In the genomic region with DNA sequence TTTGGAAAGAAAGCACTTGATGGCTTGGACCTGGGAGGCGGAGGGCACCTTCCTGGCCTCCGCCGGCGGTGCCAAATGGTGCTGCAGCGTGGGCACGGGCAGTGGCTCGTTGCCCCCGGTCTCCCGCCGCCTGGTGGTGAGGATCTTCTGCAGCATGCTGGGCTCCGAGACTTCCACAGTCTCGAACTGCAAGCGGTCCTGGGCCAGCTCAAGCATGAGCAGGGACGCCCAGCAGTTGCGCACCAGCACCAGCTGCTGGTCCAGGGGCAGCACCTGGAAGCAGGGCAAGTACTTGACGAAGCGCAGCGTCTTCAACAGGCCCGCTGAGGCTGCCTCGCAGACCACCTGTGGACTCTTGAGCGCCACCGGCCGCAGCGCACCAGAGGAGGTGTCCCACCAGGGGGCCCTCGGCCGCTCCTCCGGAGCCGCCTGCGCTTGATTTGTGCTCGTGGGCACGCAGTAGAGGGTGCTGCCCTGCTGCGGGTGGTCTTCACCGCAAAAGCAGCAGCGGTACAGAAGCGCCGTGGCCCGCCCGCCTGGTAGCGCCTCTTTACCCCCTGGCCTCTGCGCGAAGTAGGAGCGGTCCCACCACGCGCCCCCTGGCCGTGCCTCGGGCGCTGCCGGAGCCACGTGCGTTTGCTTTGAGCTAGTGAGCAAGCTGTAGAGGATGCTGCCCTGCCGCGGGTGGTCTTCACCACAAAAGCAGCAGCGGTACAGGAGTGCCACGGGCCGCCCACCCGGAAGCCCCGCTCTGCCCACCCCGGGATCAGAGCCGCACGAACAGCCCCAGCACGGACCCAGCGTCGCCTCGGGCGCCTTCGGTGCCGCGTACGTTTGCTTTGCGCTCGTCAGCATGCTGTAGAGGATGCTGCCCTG, we compare ENCODE assay signal across 8 cellular contexts. TPM values are rescaled to one million over a fixed set of nuclear protein-coding genes. Genes with fewer than 3 reads are reported as not detected.
A peak's percentile ranks its signal among the peaks of the same experiment; 100 is the strongest.
DNase-seq lines count a peak whose midpoint lies in the region; ATAC-seq, FAIRE-seq and TF ChIP-seq lines count a peak whose summit lies in the region.

No MANE protein-coding gene starts in this region.

- no peaks in the 10 kb centered on the region for H3K9me3 ChIP-seq in mesodermal cell (ENCODE audit: control insufficient read depth, low read length)
- no peaks in the 10 kb centered on the region for H3K9me3 ChIP-seq in small intestine (ENCODE audit: control insufficient read depth, low read depth)

- peaks cover 1% of the 10 kb centered on the region for H3K4me1 Mint-ChIP-seq in brain

- peak in 1 of 2 experiments; percentile 40 for TF ChIP-seq CTCF in brain (conservative IDR thresholded peaks at IDR 0.05)

- H3K4me1 ChIP-seq in mesodermal cell (ENCODE audit: control insufficient read depth, insufficient read depth, low read length, poor library complexity, severe bottlenecking): no peaks in the 10 kb centered on the region
- no peaks in the 10 kb centered on the region for H3K4me1 ChIP-seq in small intestine (ENCODE audit: control insufficient read depth in 2 of 2, insufficient read depth in 1 of 2, low read depth in 1 of 2, low read length in 1 of 2)

- peak overlapping the region; percentile 57 to 80 (median 76) for H3K4me3 Mint-ChIP-seq in brain

- 4% methylated on average over 16 to 35 of the region's 71 CpGs for WGBS in mesodermal cell (ENCODE audit: insufficient coverage in 2 of 2), 2 experiments
- 3 to 45% (median 17%) methylated on average over 27 to 71 of the region's 71 CpGs for WGBS in small intestine, 3 donors

- H3K27ac ChIP-seq in mesodermal cell (ENCODE audit: low read depth, low read length, severe bottlenecking) (no peak overlapping the region), small intestine (ENCODE audit: low read depth in 1 of 2, low read length in 1 of 2) (no peak overlapping the region)

- no peaks in the 10 kb centered on the region for H3K36me3 Mint-ChIP-seq in brain

- FAIRE-seq in small intestine (lab: Jason Lieb, UNC): no peak

- H3K27me3 Mint-ChIP-seq in brain: peaks cover 41% of the 10 kb centered on the region

- H3K4me3 ChIP-seq in mesodermal cell (ENCODE audit: extremely low read depth, insufficient read depth, low read length, poor library complexity, severe bottlenecking): peak overlapping the region; percentile 36
- no peak overlapping the region for H3K4me3 ChIP-seq in small intestine (ENCODE audit: low read depth in 1 of 2, low read length in 2 of 2)

- no peaks in the 10 kb centered on the region for H3K9me3 Mint-ChIP-seq in brain

- peak; percentile 63 for ATAC-seq in HG03354 (IDR thresholded peaks at IDR 0.05; ENCODE audit: poor library complexity, severe bottlenecking, unreplicated experiment)

- H3K27ac Mint-ChIP-seq in brain: no peak overlapping the region

- H3K36me3 ChIP-seq in mesodermal cell (ENCODE audit: control insufficient read depth, insufficient read depth, low read length) (no peaks in the 10 kb centered on the region), small intestine (ENCODE audit: control insufficient read depth in 2 of 2, insufficient read depth in 2 of 2, low read length in 2 of 2) (no peaks in the 10 kb centered on the region)

- DNase-seq in COR-L47 (lab: John Stamatoyannopoulos, UW): peak; percentile 46
- no peak for DNase-seq in RPMI8226
- no peak for DNase-seq in medulla oblongata (ENCODE audit: extremely low spot score)
- no peak for DNase-seq in SIG-M5 treated with dmso at 0.1 percent for 504 hours (lab: John Stamatoyannopoulos, UW; ENCODE audit: unreplicated experiment)
- DNase-seq in small intestine: no peak

- H3K27me3 ChIP-seq in small intestine (ENCODE audit: control insufficient read depth in 2 of 2, insufficient read depth in 2 of 2, low read length in 2 of 2): no peaks in the 10 kb centered on the region

RNA-seq across cellular contexts. Expression of gene NR0B1, which starts 0.7 kb away (rescaled TPM):
- polyA plus RNA-seq in brain (ENCODE audit: insufficient read depth, low read depth, low replicate concordance): 5.8 TPM
- 1.5 TPM for polyA plus RNA-seq in mesodermal cell (2013, experiment 1 of 2)
- 1.7 TPM for polyA plus RNA-seq in mesodermal cell (2013, experiment 2 of 2)
- polyA plus RNA-seq in small intestine: not detected
